ENCODE assay signal across 17 cellular contexts in genomic region chr1:18646091-18646775, GRCh38. TPM values are rescaled to one million over a fixed set of nuclear protein-coding genes. Genes with fewer than 3 reads are reported as not detected.
DNase-seq lines count a peak whose midpoint lies in the region; ATAC-seq and TF ChIP-seq lines count a peak whose summit lies in the region.
"Had no signal": no experiment of that assay in that cellular context is flagged by ENCODE, and none has a peak within 500 bp of the region (broad histone marks: within the 10 kb centered on the region; RNA-seq: fewer than 3 reads in every experiment).

No MANE protein-coding gene starts in this region.

- TF ChIP-seq CTCF in heart left ventricle (IDR thresholded peaks at IDR 0.05) (no peak), tibial artery (IDR thresholded peaks at IDR 0.05) (no peak), GM13976 (IDR thresholded peaks at IDR 0.05; ENCODE audit: borderline replicate concordance, control extremely low read depth, extremely low read depth, insufficient read depth, missing control alignments) (no peak)

- no peak overlapping the region for H2BK5ac ChIP-seq in mesendoderm (ENCODE audit: low read length)

- peak overlapping the region; percentile 64 for H3K18ac ChIP-seq in mesendoderm (ENCODE audit: low read length)

- H3K27me3 ChIP-seq in heart left ventricle = peaks cover 72 to 100% (median 97%) of the 10 kb centered on the region in 9 donors
- H3K27me3 ChIP-seq in mesendoderm (ENCODE audit: insufficient read depth, low read length, poor library complexity) = peaks cover 54% of the 10 kb centered on the region
- H3K27me3 ChIP-seq in tibial artery = peaks cover 0 to 97% of the 10 kb centered on the region in 2 donors
- H3K27me3 ChIP-seq: ovary had no signal

- peak overlapping the region; percentile 13 for H3K4me3 Mint-ChIP-seq in activated T-helper 17 cell treated with anti-CD3 and anti-CD28 coated beads, Interleukin-2, amount 50 U/mL, for 72 hours
- H3K4me3 Mint-ChIP-seq: activated CD4-positive, alpha-beta T cell treated with anti-CD3 and anti-CD28 coated beads, Interleukin-2, amount 10 ng/mL, durations not matched to agents 7 days and 5 days had no signal

- H2BK120ac ChIP-seq in mesendoderm (ENCODE audit: low read depth, low read length) = no peak overlapping the region

- no peaks in the 10 kb centered on the region for H3K36me3 ChIP-seq in heart left ventricle
- H3K36me3 ChIP-seq in mesendoderm (ENCODE audit: control insufficient read depth, insufficient read depth, low read length) = no peaks in the 10 kb centered on the region
- H3K36me3 ChIP-seq in tibial artery = no peaks in the 10 kb centered on the region
- H3K36me3 ChIP-seq: MG63, ovary had no signal

- no peak overlapping the region for H3K4ac ChIP-seq in mesendoderm (ENCODE audit: low read depth, low read length)

- TF ChIP-seq POLR2A in heart left ventricle (IDR thresholded peaks at IDR 0.05) = no peak

- 2 to 6% (median 3%) methylated on average over 21 to 32 of the region's 32 CpGs for WGBS in heart left ventricle, 4 donors
- no CpG with 5 or more reads among the region's 32 CpGs for WGBS in mesendoderm (ENCODE audit: extremely low coverage, insufficient coverage, low lambda C conversion rate)

- peaks cover 0 to 26% (median 5%) of the 10 kb centered on the region in 12 donors for H3K4me1 ChIP-seq in heart left ventricle
- peaks cover 21% of the 10 kb centered on the region for H3K4me1 ChIP-seq in mesendoderm (ENCODE audit: control insufficient read depth, low read depth, low read length)
- peaks cover 0 to 28% (median 24%) of the 10 kb centered on the region in 4 donors for H3K4me1 ChIP-seq in tibial artery

- no peaks in the 10 kb centered on the region for H3K79me2 ChIP-seq in mesendoderm (ENCODE audit: control insufficient read depth, insufficient read depth, low read length)

- no peak overlapping the region for H3K23ac ChIP-seq in mesendoderm (ENCODE audit: low read length)

- in situ Hi-C loops in GM13976 (cut with MboI; ENCODE audit: low sequenced_read_pairs, unreplicated experiment) = no loop called here

- no peak overlapping the region for H3K27ac Mint-ChIP-seq in activated T-helper 17 cell treated with anti-CD3 and anti-CD28 coated beads, Interleukin-2, amount 50 U/mL, for 72 hours
- H3K27ac Mint-ChIP-seq: activated CD4-positive, alpha-beta T cell treated with anti-CD3 and anti-CD28 coated beads, Interleukin-2, amount 10 ng/mL, durations not matched to agents 7 days and 5 days had no signal

- no peak overlapping the region for H3K56ac ChIP-seq in mesendoderm (ENCODE audit: low read length)

- H4K8ac ChIP-seq in mesendoderm (ENCODE audit: low read depth, low read length) = no peak overlapping the region

- no peaks in the 10 kb centered on the region for H3K79me1 ChIP-seq in mesendoderm (ENCODE audit: low read length)

- H3K27ac ChIP-seq in heart left ventricle = no peak overlapping the region
- no peak overlapping the region for H3K27ac ChIP-seq in mesendoderm (ENCODE audit: low read depth, low read length)
- H3K27ac ChIP-seq in tibial artery = no peak overlapping the region
- H3K27ac ChIP-seq: ovary, PC-9 had no signal

- ATAC-seq in heart left ventricle = no peak
- no peak for ATAC-seq in left ventricle myocardium superior
- no peak for ATAC-seq in activated T-helper 17 cell treated with anti-CD3 and anti-CD28 coated beads, Interleukin-2, amount 50 U/mL, for 72 hours (replicated peaks)
- no peak for ATAC-seq in HG02981 (IDR thresholded peaks at IDR 0.05; ENCODE audit: unreplicated experiment)

- no peaks in the 10 kb centered on the region for H3K36me3 Mint-ChIP-seq in activated T-helper 17 cell treated with anti-CD3 and anti-CD28 coated beads, Interleukin-2, amount 50 U/mL, for 72 hours (ENCODE audit: low read depth)

- no peak overlapping the region for H2AK5ac ChIP-seq in mesendoderm (ENCODE audit: low read length)

- no peak overlapping the region for H3K4me2 ChIP-seq in mesendoderm (ENCODE audit: low read length)
- H3K4me2 ChIP-seq: PC-9 had no signal

- H3K27me3 Mint-ChIP-seq in activated T-helper 17 cell treated with anti-CD3 and anti-CD28 coated beads, Interleukin-2, amount 50 U/mL, for 72 hours = peaks cover 68% of the 10 kb centered on the region

- peaks cover 5% of the 10 kb centered on the region for H3K4me1 Mint-ChIP-seq in activated T-helper 17 cell treated with anti-CD3 and anti-CD28 coated beads, Interleukin-2, amount 50 U/mL, for 72 hours

- intact Hi-C loops in heart left ventricle (cut with DNase I) (no loop called here), left ventricle myocardium superior (cut with micrococcal nuclease) (no loop called here), tibial artery (cut with DNase I; ENCODE audit: low total_unique reads) (no loop called here)

- DNase-seq in heart left ventricle = no peak
- DNase-seq in left ventricle myocardium superior = no peak
- no peak for DNase-seq in mesendoderm
- no peak for DNase-seq in tibial artery
- DNase-seq in putamen (ENCODE audit: low spot score) = no peak
- no peak for DNase-seq in GM13976 (ENCODE audit: low spot score)
- DNase-seq: activated CD4-positive, alpha-beta T cell treated with anti-CD3 and anti-CD28 coated beads, Interleukin-2, amount 10 ng/mL, durations not matched to agents 7 days and 5 days; activated T-cell treated with anti-CD3 and anti-CD28 coated beads, Interleukin-2, amount 50 U/mL, for 48 hours; HCEC 1CT; MG63; NCI-H2171; ovary; PC-9 had no signal

- H3K9me3 ChIP-seq in heart left ventricle (no peaks in the 10 kb centered on the region), tibial artery (no peaks in the 10 kb centered on the region)
- H3K9me3 ChIP-seq: MG63, ovary had no signal

- H3K9ac ChIP-seq in mesendoderm (ENCODE audit: low read length) = no peak overlapping the region

- H4K5ac ChIP-seq in mesendoderm (ENCODE audit: low read length) = no peak overlapping the region

- H3K9me3 Mint-ChIP-seq in activated T-helper 17 cell treated with anti-CD3 and anti-CD28 coated beads, Interleukin-2, amount 50 U/mL, for 72 hours = no peaks in the 10 kb centered on the region
- H3K9me3 Mint-ChIP-seq: activated CD4-positive, alpha-beta T cell treated with anti-CD3 and anti-CD28 coated beads, Interleukin-2, amount 10 ng/mL, durations not matched to agents 7 days and 5 days had no signal

- no peak overlapping the region for H2BK15ac ChIP-seq in mesendoderm (replicated peaks; ENCODE audit: low read depth)

- H3K4me3 ChIP-seq in heart left ventricle (peak overlapping the region in 7 of 12 donors; percentile 11 to 40 (median 30)), mesendoderm (ENCODE audit: low read length) (no peak overlapping the region), tibial artery (peak overlapping the region; percentile 12 to 47)
- H3K4me3 ChIP-seq: MG63, ovary, PC-9 had no signal

RNA-seq across cellular contexts. Expression of gene PAX7, which starts 15.6 kb away (rescaled TPM):
- total RNA-seq in heart left ventricle (not detected), left ventricle myocardium superior (not detected)
- not detected for polyA plus RNA-seq in heart left ventricle
- total RNA-seq in activated T-helper 17 cell treated with anti-CD3 and anti-CD28 coated beads, Interleukin-2, amount 50 U/mL, for 72 hours = not detected
- 0.06 TPM for polyA plus RNA-seq in mesendoderm (2013, experiment 1 of 2)
- polyA plus RNA-seq in mesendoderm (2013, experiment 2 of 2) = 0.01 TPM
- total RNA-seq: activated CD4-positive, alpha-beta T cell treated with anti-CD3 and anti-CD28 coated beads, Interleukin-2, amount 10 ng/mL, durations not matched to agents 7 days and 5 days; lung microvascular endothelial cell; ovary; PC-9; T-helper 1 cell treated with Interleukin-12 subunit alpha and Interleukin-12 subunit beta and Interleukin-4 antibody, amounts not matched to agents 30 ng/mL and 1 ng/mL, for 36 hours had no signal
- polyA plus RNA-seq: ovary had no signal
